ENCODE assay signal across 10 cellular contexts in the genomic region with DNA sequence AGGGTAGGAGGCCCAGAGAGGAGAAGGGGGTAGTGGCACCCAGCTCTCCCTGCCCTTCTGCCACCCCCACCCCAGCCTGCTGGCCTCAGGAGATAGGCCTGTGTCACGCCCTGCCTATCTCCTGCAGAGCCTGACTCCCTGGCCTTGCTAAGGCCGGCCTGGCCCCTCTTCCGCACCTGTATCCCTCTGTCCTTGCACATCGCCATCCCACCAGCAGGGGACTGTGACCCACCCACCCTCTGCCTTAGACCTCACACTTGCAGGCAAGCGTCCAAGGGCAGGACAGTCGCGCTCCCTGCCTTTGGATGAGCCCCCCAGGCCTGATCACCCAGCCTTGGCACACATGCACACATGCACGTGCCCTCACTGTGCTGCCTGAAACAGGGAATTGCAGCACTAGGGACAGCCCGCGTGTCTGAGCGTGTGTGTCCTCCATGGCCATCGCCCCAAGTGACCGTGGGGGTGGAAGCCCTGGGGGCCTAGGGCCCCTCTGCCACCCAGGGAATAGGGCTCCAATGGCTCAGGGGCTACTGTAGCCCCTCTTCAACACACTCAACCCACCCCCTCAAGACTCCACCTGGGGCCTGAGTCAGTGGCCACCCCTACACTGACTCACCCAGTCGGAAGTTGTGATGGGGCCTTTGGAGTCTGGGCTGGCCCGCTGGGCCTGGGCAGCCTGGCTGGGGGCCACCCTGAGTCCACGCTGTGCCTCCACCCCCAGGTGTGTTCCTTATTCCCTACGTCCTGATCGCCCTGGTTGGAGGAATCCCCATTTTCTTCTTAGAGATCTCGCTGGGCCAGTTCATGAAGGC. TPM values are rescaled to one million over a fixed set of nuclear protein-coding genes. Genes with fewer than 3 reads are reported as not detected.
A peak's percentile ranks its signal among the peaks of the same experiment; 100 is the strongest.
DNase-seq lines count a peak whose midpoint lies in the region; ATAC-seq and TF ChIP-seq lines count a peak whose summit lies in the region.
"Had no signal": no experiment of that assay in that cellular context is flagged by ENCODE, and none has a peak within 500 bp of the region (broad histone marks: within the 10 kb centered on the region; RNA-seq: fewer than 3 reads in every experiment).

No MANE protein-coding gene starts in this region.

- TF ChIP-seq CTCF in C4-2B (conservative IDR thresholded peaks at IDR 0.05) (no peak), endodermal cell (conservative IDR thresholded peaks at IDR 0.05) (peak; percentile 48), nephron progenitor cell (IDR thresholded peaks at IDR 0.05) (peak; percentile 13)

- DNase-seq in OCI-M1 (lab: John Stamatoyannopoulos, UW) (peak; percentile 3), endodermal cell (peak; percentile 79), nephron progenitor cell (no peak), NCI-H2171 treated with DMSO at 0.1 percent for 48 hours (lab: John Stamatoyannopoulos, UW) (no peak)
- no peak for DNase-seq in activated naive CD4-positive, alpha-beta T cell treated with anti-CD3 and anti-CD28 coated beads for 36 hours
- no peak for DNase-seq in activated CD8-positive, alpha-beta memory T cell treated with anti-CD3 and anti-CD28 coated beads for 24 hours
- DNase-seq: activated CD4-positive, alpha-beta T cell treated with anti-CD3 and anti-CD28 coated beads for 4 hours; NCI-H187 treated with DMSO at 0.1 percent for 48 hours had no signal

- H3K27ac Mint-ChIP-seq in endodermal cell (no peak overlapping the region), nephron progenitor cell (no peak overlapping the region)
- H3K27ac Mint-ChIP-seq in activated naive CD4-positive, alpha-beta T cell treated with anti-CD3 and anti-CD28 coated beads for 36 hours: no peak overlapping the region

- H3K4me1 Mint-ChIP-seq in endodermal cell (peaks cover 9% of the 10 kb centered on the region), nephron progenitor cell (peaks cover 18% of the 10 kb centered on the region)
- no peaks in the 10 kb centered on the region for H3K4me1 Mint-ChIP-seq in activated naive CD4-positive, alpha-beta T cell treated with anti-CD3 and anti-CD28 coated beads for 36 hours (ENCODE audit: low read depth)

- H3K36me3 ChIP-seq in endodermal cell (ENCODE audit: control insufficient read depth, insufficient read depth, low read length): no peaks in the 10 kb centered on the region

- H3K4me1 ChIP-seq in endodermal cell (ENCODE audit: control insufficient read depth, insufficient read depth, low read length): no peaks in the 10 kb centered on the region

- H3K27ac ChIP-seq in C4-2B (peak overlapping the region; percentile 78), endodermal cell (ENCODE audit: low read depth, low read length) (no peak overlapping the region)

- no peak for ATAC-seq in GM21515 (IDR thresholded peaks at IDR 0.05; ENCODE audit: unreplicated experiment)

- H3K9me3 Mint-ChIP-seq in endodermal cell (peaks cover 45% of the 10 kb centered on the region), nephron progenitor cell (peaks cover 16% of the 10 kb centered on the region)
- no peaks in the 10 kb centered on the region for H3K9me3 Mint-ChIP-seq in activated naive CD4-positive, alpha-beta T cell treated with anti-CD3 and anti-CD28 coated beads for 36 hours

- no peaks in the 10 kb centered on the region for H3K9me3 ChIP-seq in endodermal cell (ENCODE audit: control insufficient read depth, low read length)

- no peaks in the 10 kb centered on the region for H3K27me3 ChIP-seq in endodermal cell (ENCODE audit: control insufficient read depth, insufficient read depth, low read length, poor library complexity, severe bottlenecking)

- CTCF ChIA-PET in activated naive CD4-positive, alpha-beta T cell treated with anti-CD3 and anti-CD28 coated beads for 36 hours (lab: Charles Lee): no interaction called here

- peak overlapping the region; percentile 40 for H3K4me3 Mint-ChIP-seq in endodermal cell
- H3K4me3 Mint-ChIP-seq in nephron progenitor cell: peak overlapping the region; percentile 67
- no peak overlapping the region for H3K4me3 Mint-ChIP-seq in activated naive CD4-positive, alpha-beta T cell treated with anti-CD3 and anti-CD28 coated beads for 36 hours

- no peak overlapping the region for H3K9ac ChIP-seq in endodermal cell (ENCODE audit: extremely low read depth, low read length, poor library complexity, severe bottlenecking)

- intact Hi-C loops in activated naive CD4-positive, alpha-beta T cell treated with anti-CD3 and anti-CD28 coated beads for 36 hours (cut with micrococcal nuclease): no loop called here

- peak overlapping the region; percentile 49 for H3K4me3 ChIP-seq in endodermal cell (ENCODE audit: low read length)

- peaks cover 3% of the 10 kb centered on the region for H3K36me3 Mint-ChIP-seq in endodermal cell (ENCODE audit: low read depth)
- no peaks in the 10 kb centered on the region for H3K36me3 Mint-ChIP-seq in nephron progenitor cell (ENCODE audit: low read depth)
- no peaks in the 10 kb centered on the region for H3K36me3 Mint-ChIP-seq in activated naive CD4-positive, alpha-beta T cell treated with anti-CD3 and anti-CD28 coated beads for 36 hours (ENCODE audit: low read depth)

- H3K27me3 Mint-ChIP-seq in endodermal cell (ENCODE audit: insufficient read depth) (no peaks in the 10 kb centered on the region), nephron progenitor cell (ENCODE audit: low read depth, poor library complexity) (no peaks in the 10 kb centered on the region)
- peaks cover 4% of the 10 kb centered on the region for H3K27me3 Mint-ChIP-seq in activated naive CD4-positive, alpha-beta T cell treated with anti-CD3 and anti-CD28 coated beads for 36 hours (ENCODE audit: low read depth)

- 83 to 91% methylated on average over 4 to 19 of the region's 19 CpGs for WGBS in endodermal cell (ENCODE audit: insufficient coverage in 1 of 2, insufficient read length in 1 of 2), 2 experiments

RNA-seq across cellular contexts. Expression of gene SLC6A8, which starts 2.1 kb away (rescaled TPM):
- total RNA-seq in endodermal cell: 100 to 1,000 TPM in 1 of 2 donors, 10 to 100 TPM in 1; 57.6 to 121 TPM
- polyA plus RNA-seq in endodermal cell (2013, experiment 1 of 2): 144 TPM
- 117 TPM for polyA plus RNA-seq in endodermal cell (2013, experiment 2 of 2)
- under 1 TPM; 0.32 to 0.41 TPM for total RNA-seq in activated naive CD4-positive, alpha-beta T cell treated with anti-CD3 and anti-CD28 coated beads for 36 hours

RNA-seq across cellular contexts. Expression of gene PNCK, which starts 16.2 kb away (rescaled TPM):
- 10 to 100 TPM in 1 of 2 donors, 1 to 10 TPM in 1; 2.8 to 12.9 TPM for total RNA-seq in endodermal cell
- polyA plus RNA-seq in endodermal cell (2013, experiment 1 of 2): 11.1 TPM
- 9.0 TPM for polyA plus RNA-seq in endodermal cell (2013, experiment 2 of 2)
- total RNA-seq in activated naive CD4-positive, alpha-beta T cell treated with anti-CD3 and anti-CD28 coated beads for 36 hours: under 1 TPM; 0.26 to 0.30 TPM

RNA-seq across cellular contexts. Expression of gene BCAP31, which starts 34.3 kb away (rescaled TPM):
- 100 to 1,000 TPM; 192 to 206 TPM for total RNA-seq in endodermal cell
- 116 TPM for polyA plus RNA-seq in endodermal cell (2013, experiment 1 of 2)
- 113 TPM for polyA plus RNA-seq in endodermal cell (2013, experiment 2 of 2)
- total RNA-seq in activated naive CD4-positive, alpha-beta T cell treated with anti-CD3 and anti-CD28 coated beads for 36 hours: 10 to 100 TPM; 69.5 to 71.2 TPM

RNA-seq across cellular contexts. Expression of gene ABCD1, which starts 34.8 kb away (rescaled TPM):
- 10 to 100 TPM; 17.9 to 18.2 TPM for total RNA-seq in endodermal cell
- polyA plus RNA-seq in endodermal cell (2013, experiment 1 of 2): 12.6 TPM
- 15.8 TPM for polyA plus RNA-seq in endodermal cell (2013, experiment 2 of 2)
- 1 to 10 TPM; 2.5 to 3.4 TPM for total RNA-seq in activated naive CD4-positive, alpha-beta T cell treated with anti-CD3 and anti-CD28 coated beads for 36 hours

RNA-seq across cellular contexts. Expression of gene DUSP9, which starts 42.9 kb away (rescaled TPM):
- total RNA-seq in endodermal cell: under 1 TPM; 0.18 to 0.31 TPM
- polyA plus RNA-seq in endodermal cell (2013, experiment 1 of 2): 1.5 TPM
- 1.3 TPM for polyA plus RNA-seq in endodermal cell (2013, experiment 2 of 2)
- under 1 TPM in 1 of 2 experiments, not detected in 1; 0.36 TPM for total RNA-seq in activated naive CD4-positive, alpha-beta T cell treated with anti-CD3 and anti-CD28 coated beads for 36 hours

Comparison
In these comparisons a context has a peak if more than half of its experiments do, and no peak if none do; other contexts are left out.
1. DNase-seq: peak in OCI-M1 (single experiment) and endodermal cell (single experiment); none in nephron progenitor cell (single experiment), NCI-H2171 treated with DMSO at 0.1 percent for 48 hours (single experiment), activated naive CD4-positive, alpha-beta T cell treated with anti-CD3 and anti-CD28 coated beads for 36 hours (single experiment) and activated CD8-positive, alpha-beta memory T cell treated with anti-CD3 and anti-CD28 coated beads for 24 hours (single experiment).
2. RNA of gene SLC6A8, which starts 2.1 kb away (total RNA-seq): 57.6 to 121 TPM in endodermal cell; 0.32 to 0.41 TPM in activated naive CD4-positive, alpha-beta T cell treated with anti-CD3 and anti-CD28 coated beads for 36 hours; every median in the first group is over 10 times any median in the second.